13 cellular contexts compared by ENCODE assay signal in genomic region chr6:20024316-20024673, GRCh38.
DNase-seq lines count a peak whose midpoint lies in the region; ATAC-seq and TF ChIP-seq lines count a peak whose summit lies in the region.
"Had no signal": no experiment of that assay in that cellular context is flagged by ENCODE, and none has a peak within 500 bp of the region (broad histone marks: within the 10 kb centered on the region; RNA-seq: fewer than 3 reads in every experiment).

No MANE protein-coding gene starts in this region.

- no peaks in the 10 kb centered on the region for H3K9me3 Mint-ChIP-seq in activated T-cell treated with anti-CD3 and anti-CD28 coated beads, Interleukin-2, amount 50 U/mL, for 4 hours
- no peaks in the 10 kb centered on the region for H3K9me3 Mint-ChIP-seq in activated CD4-positive, alpha-beta memory T cell treated with anti-CD3 and anti-CD28 coated beads for 36 hours
- no peaks in the 10 kb centered on the region for H3K9me3 Mint-ChIP-seq in stimulated activated naive CD8-positive, alpha-beta T cell treated with anti-CD3 and anti-CD28 coated beads, Interleukin-15, amount 100 ng/mL, for 72 hours
- H3K9me3 Mint-ChIP-seq in Calu3 (ENCODE audit: low read depth, unreplicated experiment): no peaks in the 10 kb centered on the region

- BruUV-seq in Calu3 (replicated peaks; lab: Mats Ljungman, UMichigan): no TSS peak

- H3K27me3 Mint-ChIP-seq in activated T-cell treated with anti-CD3 and anti-CD28 coated beads, Interleukin-2, amount 50 U/mL, for 4 hours (ENCODE audit: low read depth): peaks cover 34% of the 10 kb centered on the region
- peaks cover 37% of the 10 kb centered on the region for H3K27me3 Mint-ChIP-seq in activated CD4-positive, alpha-beta memory T cell treated with anti-CD3 and anti-CD28 coated beads for 36 hours
- peaks cover 24% of the 10 kb centered on the region for H3K27me3 Mint-ChIP-seq in stimulated activated naive CD8-positive, alpha-beta T cell treated with anti-CD3 and anti-CD28 coated beads, Interleukin-15, amount 100 ng/mL, for 72 hours
- peaks cover 40% of the 10 kb centered on the region for H3K27me3 Mint-ChIP-seq in Calu3 (ENCODE audit: unreplicated experiment)

- intact Hi-C loops in activated CD4-positive, alpha-beta memory T cell treated with anti-CD3 and anti-CD28 coated beads for 36 hours (cut with micrococcal nuclease): no loop called here
- intact Hi-C loops in Right ventricle myocardium inferior (cut with DNase I) (no loop called here), Calu3 (cut with micrococcal nuclease; ENCODE audit: unreplicated experiment) (no loop called here)

- peak overlapping the region; percentile 75 for H3K4me3 Mint-ChIP-seq in activated T-cell treated with anti-CD3 and anti-CD28 coated beads, Interleukin-2, amount 50 U/mL, for 4 hours
- H3K4me3 Mint-ChIP-seq in activated CD4-positive, alpha-beta memory T cell treated with anti-CD3 and anti-CD28 coated beads for 36 hours: peak overlapping the region; percentile 57
- H3K4me3 Mint-ChIP-seq in stimulated activated naive CD8-positive, alpha-beta T cell treated with anti-CD3 and anti-CD28 coated beads, Interleukin-15, amount 100 ng/mL, for 72 hours: peak overlapping the region; percentile 64 to 76
- H3K4me3 Mint-ChIP-seq in Calu3 (ENCODE audit: low read depth, unreplicated experiment): no peak overlapping the region

- no peak for TF ChIP-seq CTCF in Calu3 (IDR thresholded peaks at IDR 0.05; ENCODE audit: unreplicated experiment)

- DNase-seq in activated T-cell treated with anti-CD3 and anti-CD28 coated beads, Interleukin-2, amount 50 U/mL, for 4 hours: no peak
- DNase-seq in activated T-cell treated with anti-CD3 and anti-CD28 coated beads, Interleukin-2, amount 50 U/mL, for 1 hour: no peak
- DNase-seq in activated CD4-positive, alpha-beta memory T cell treated with anti-CD3 and anti-CD28 coated beads for 36 hours: peak; percentile 17
- peak; percentile 3 to 9 for DNase-seq in stimulated activated naive CD8-positive, alpha-beta T cell treated with anti-CD3 and anti-CD28 coated beads, Interleukin-15, amount 100 ng/mL, for 72 hours
- no peak for DNase-seq in DMS153 treated with DMSO at 0.1 percent for 48 hours (lab: John Stamatoyannopoulos, UW; ENCODE audit: unreplicated experiment)
- DNase-seq in Right ventricle myocardium inferior (ENCODE audit: missing footprints): no peak
- DNase-seq in Calu3: no peak
- DNase-seq: amniotic stem cell, cortex of kidney, mesendoderm, NCI-H187 treated with DMSO at 0.1 percent for 48 hours, SK-N-SH had no signal

- H3K36me3 Mint-ChIP-seq in activated T-cell treated with anti-CD3 and anti-CD28 coated beads, Interleukin-2, amount 50 U/mL, for 4 hours (ENCODE audit: insufficient read depth): no peaks in the 10 kb centered on the region
- H3K36me3 Mint-ChIP-seq in activated CD4-positive, alpha-beta memory T cell treated with anti-CD3 and anti-CD28 coated beads for 36 hours: no peaks in the 10 kb centered on the region
- H3K36me3 Mint-ChIP-seq in Calu3 (ENCODE audit: insufficient read depth, unreplicated experiment): no peaks in the 10 kb centered on the region

- H3K27ac Mint-ChIP-seq in activated CD4-positive, alpha-beta memory T cell treated with anti-CD3 and anti-CD28 coated beads for 36 hours: no peak overlapping the region
- no peak overlapping the region for H3K27ac Mint-ChIP-seq in stimulated activated naive CD8-positive, alpha-beta T cell treated with anti-CD3 and anti-CD28 coated beads, Interleukin-15, amount 100 ng/mL, for 72 hours
- H3K27ac Mint-ChIP-seq in Calu3 (ENCODE audit: unreplicated experiment): no peak overlapping the region

- POLR2A ChIA-PET in activated CD4-positive, alpha-beta memory T cell treated with anti-CD3 and anti-CD28 coated beads for 36 hours (lab: Charles Lee): interaction anchor here (0.6 kb wide), 1 partner anchor 420 kb away, joined by 5 read pairs; no protein-coding TSS in a partner anchor

- H3K4me1 Mint-ChIP-seq in activated T-cell treated with anti-CD3 and anti-CD28 coated beads, Interleukin-2, amount 50 U/mL, for 4 hours (ENCODE audit: low read depth): peaks cover 18% of the 10 kb centered on the region
- peaks cover 14% of the 10 kb centered on the region for H3K4me1 Mint-ChIP-seq in activated CD4-positive, alpha-beta memory T cell treated with anti-CD3 and anti-CD28 coated beads for 36 hours (ENCODE audit: low read depth)
- peaks cover 15% of the 10 kb centered on the region for H3K4me1 Mint-ChIP-seq in stimulated activated naive CD8-positive, alpha-beta T cell treated with anti-CD3 and anti-CD28 coated beads, Interleukin-15, amount 100 ng/mL, for 72 hours
- no peaks in the 10 kb centered on the region for H3K4me1 Mint-ChIP-seq in Calu3 (ENCODE audit: low read depth, unreplicated experiment)

- ATAC-seq in activated T-cell treated with anti-CD3 and anti-CD28 coated beads, Interleukin-2, amount 50 U/mL, for 4 hours: peak; percentile 31 to 39
- ATAC-seq in HG02885 (IDR thresholded peaks at IDR 0.05; ENCODE audit: poor library complexity, unreplicated experiment) (peak; percentile 5), Right ventricle myocardium inferior (no peak)
- peak; percentile 2 for ATAC-seq in stimulated activated naive CD8-positive, alpha-beta T cell treated with anti-CD3 and anti-CD28 coated beads, Interleukin-15, amount 100 ng/mL, for 72 hours

- CTCF ChIA-PET in activated CD4-positive, alpha-beta memory T cell treated with anti-CD3 and anti-CD28 coated beads for 36 hours (lab: Charles Lee): interaction anchor here (0.8 to 1.0 kb wide), 2 partner anchors 102 to 381 kb away, joined by 4 read pairs; no protein-coding TSS in a partner anchor
- CTCF ChIA-PET in Calu3 (lab: Charles Lee): no interaction called here

Comparison
In these comparisons a context has a peak if more than half of its experiments do, and no peak if none do; other contexts are left out.
1. DNase-seq: peak in activated CD4-positive, alpha-beta memory T cell treated with anti-CD3 and anti-CD28 coated beads for 36 hours (single experiment) and stimulated activated naive CD8-positive, alpha-beta T cell treated with anti-CD3 and anti-CD28 coated beads, Interleukin-15, amount 100 ng/mL, for 72 hours (2 of 2); none in activated T-cell treated with anti-CD3 and anti-CD28 coated beads, Interleukin-2, amount 50 U/mL, for 4 hours (single experiment), activated T-cell treated with anti-CD3 and anti-CD28 coated beads, Interleukin-2, amount 50 U/mL, for 1 hour (single experiment), DMS153 treated with DMSO at 0.1 percent for 48 hours (single experiment), Right ventricle myocardium inferior (single experiment) and Calu3 (single experiment).